Comparison of ENCODE assay signal across 24 cellular contexts in genomic region chr2:128134573-128134972, GRCh38. TPM values are rescaled to one million over a fixed set of nuclear protein-coding genes. Genes with fewer than 3 reads are reported as not detected.
A peak's percentile ranks its signal among the peaks of the same experiment; 100 is the strongest.
DNase-seq lines count a peak whose midpoint lies in the region; ATAC-seq and TF ChIP-seq lines count a peak whose summit lies in the region.
"Had no signal": no experiment of that assay in that cellular context is flagged by ENCODE, and none has a peak within 500 bp of the region (broad histone marks: within the 10 kb centered on the region; RNA-seq: fewer than 3 reads in every experiment).

No MANE protein-coding gene starts in this region.

- ATAC-seq in activated CD8-positive, alpha-beta T cell treated with anti-CD3 and anti-CD28 coated beads for 36 hours: peak; percentile 30
- ATAC-seq in activated CD8-positive, alpha-beta T cell treated with anti-CD3 and anti-CD28 coated beads, Interleukin-2, amount 10 ng/mL, durations not matched to agents 7 days and 5 days: no peak
- ATAC-seq in IMR-90 (ENCODE audit: low read depth) (no peak), HG03095 (IDR thresholded peaks at IDR 0.05; ENCODE audit: unreplicated experiment) (no peak)
- ATAC-seq: HCT116, Right ventricle myocardium inferior had no signal

- no peak overlapping the region for H3K14ac ChIP-seq in IMR-90 (replicated peaks; ENCODE audit: low read depth, low read length)

- H3K36me3 ChIP-seq in IMR-90 (ENCODE audit: control insufficient read depth, insufficient read depth, low read length): peaks cover 37% of the 10 kb centered on the region
- peaks cover 89% of the 10 kb centered on the region for H3K36me3 ChIP-seq in endodermal cell (ENCODE audit: control insufficient read depth, insufficient read depth, low read length)

- H2BK120ac ChIP-seq in IMR-90 (ENCODE audit: low read depth, low read length): no peak overlapping the region

- POLR2A ChIA-PET in activated CD8-positive, alpha-beta T cell treated with anti-CD3 and anti-CD28 coated beads for 36 hours (lab: Charles Lee): no interaction called here
- POLR2A ChIA-PET in activated CD8-positive, alpha-beta T cell treated with anti-CD3 and anti-CD28 coated beads, Interleukin-2, amount 10 ng/mL, durations not matched to agents 7 days and 5 days (lab: Charles Lee): no interaction called here
- POLR2A ChIA-PET in IMR-90 (lab: Charles Lee; ENCODE audit: unreplicated experiment): no interaction called here

- no peak overlapping the region for H2AFZ ChIP-seq in IMR-90 (replicated peaks; ENCODE audit: low read length, poor library complexity)
- H2AFZ ChIP-seq: PC-9 had no signal

- WGBS in IMR-90 (ENCODE audit: extremely low coverage in 2 of 2, insufficient read length in 1 of 2), 2 experiments: no CpG with 5 or more reads among the region's 5 CpGs
- WGBS in endodermal cell (ENCODE audit: insufficient coverage in 1 of 2, insufficient read length in 1 of 2), 2 experiments: 97 to 98% methylated on average over 5 of the region's 5 CpGs

- H3K27me3 ChIP-seq in IMR-90 (ENCODE audit: control insufficient read depth, insufficient read depth, low read length): no peaks in the 10 kb centered on the region
- no peaks in the 10 kb centered on the region for H3K27me3 ChIP-seq in endodermal cell (ENCODE audit: control insufficient read depth, insufficient read depth, low read length, poor library complexity, severe bottlenecking)
- H3K27me3 ChIP-seq: BE2C had no signal

- no peak overlapping the region for H3K18ac ChIP-seq in IMR-90 (ENCODE audit: low read depth, low read length)

- H3K4me3 Mint-ChIP-seq in activated CD8-positive, alpha-beta T cell treated with anti-CD3 and anti-CD28 coated beads for 36 hours: no peak overlapping the region
- no peak overlapping the region for H3K4me3 Mint-ChIP-seq in activated CD8-positive, alpha-beta T cell treated with anti-CD3 and anti-CD28 coated beads, Interleukin-2, amount 10 ng/mL, durations not matched to agents 7 days and 5 days
- H3K4me3 Mint-ChIP-seq in endodermal cell: no peak overlapping the region
- H3K4me3 Mint-ChIP-seq: CD8-positive, alpha-beta memory T cell had no signal

- H3K27ac ChIP-seq in IMR-90 (ENCODE audit: insufficient read depth, low read length): no peak overlapping the region
- no peak overlapping the region for H3K27ac ChIP-seq in endodermal cell (ENCODE audit: low read depth, low read length)
- H3K27ac ChIP-seq: HL-60, PC-9 had no signal

- no peak overlapping the region for H3K4me2 ChIP-seq in IMR-90 (ENCODE audit: low read depth, low read length)
- H3K4me2 ChIP-seq: PC-9 had no signal

- dilution Hi-C loops in IMR-90 (cut with HindIII; ENCODE audit: low sequenced_read_pairs, unreplicated experiment): no loop called here

- DNase-seq in activated CD8-positive, alpha-beta T cell treated with anti-CD3 and anti-CD28 coated beads for 36 hours: no peak
- no peak for DNase-seq in activated CD8-positive, alpha-beta T cell treated with anti-CD3 and anti-CD28 coated beads, Interleukin-2, amount 10 ng/mL, durations not matched to agents 7 days and 5 days
- DNase-seq in IMR-90 (peak; percentile 34), astrocyte of the cerebellum (ENCODE audit: low read depth) (peak; percentile 24), non-pigmented ciliary epithelial cell (ENCODE audit: low read depth) (peak; percentile 19), retina (no peak), endodermal cell (no peak)
- DNase-seq: 8988T; ACHN; BE2C; CD8-positive, alpha-beta memory T cell; DMS79 treated with DMSO at 0.1 percent for 48 hours; NCI-H1048; NCI-H1417; NCI-H1694; NCI-H2081; NCI-H2227 treated with DMSO at 0.1 percent for 48 hours; NCI-H526 treated with DMSO at 0.1 percent for 48 hours; PC-9 had no signal

- no peak overlapping the region for H3K9ac ChIP-seq in IMR-90 (ENCODE audit: low read depth, low read length)
- no peak overlapping the region for H3K9ac ChIP-seq in endodermal cell (ENCODE audit: extremely low read depth, low read length, poor library complexity, severe bottlenecking)

- H4K8ac ChIP-seq in IMR-90 (ENCODE audit: low read depth in 2 of 2, low read length in 2 of 2): no peak overlapping the region

- no peak for TF ChIP-seq CTCF in activated CD8-positive, alpha-beta T cell treated with anti-CD3 and anti-CD28 coated beads for 36 hours (IDR thresholded peaks at IDR 0.05)
- TF ChIP-seq CTCF in IMR-90 (conservative IDR thresholded peaks at IDR 0.05; ENCODE audit: low read depth, low read length) (no peak), astrocyte of the cerebellum (IDR thresholded peaks at IDR 0.05; ENCODE audit: low read depth, low read length, missing control alignments) (no peak), endodermal cell (conservative IDR thresholded peaks at IDR 0.05) (no peak)

- no peak for TF ChIP-seq RAD21 in IMR-90 (IDR thresholded peaks at IDR 0.05; ENCODE audit: low read length)

- no peak overlapping the region for H2BK15ac ChIP-seq in IMR-90 (ENCODE audit: low read depth, low read length)

- H4K5ac ChIP-seq in IMR-90 (ENCODE audit: low read depth, low read length): no peak overlapping the region

- peaks cover 5 to 7% of the 10 kb centered on the region in 2 experiments; a peak in 1 of 4 replicates for H3K79me1 ChIP-seq in IMR-90 (ENCODE audit: low read depth in 1 of 2, low read length in 2 of 2)

- H3K23ac ChIP-seq in IMR-90 (ENCODE audit: low read depth, low read length): no peak overlapping the region

- H4K91ac ChIP-seq in IMR-90 (ENCODE audit: insufficient read depth, low read depth, low read length): no peak overlapping the region

- H3K4me1 Mint-ChIP-seq in activated CD8-positive, alpha-beta T cell treated with anti-CD3 and anti-CD28 coated beads for 36 hours (ENCODE audit: low read depth): peaks cover 3% of the 10 kb centered on the region
- no peaks in the 10 kb centered on the region for H3K4me1 Mint-ChIP-seq in activated CD8-positive, alpha-beta T cell treated with anti-CD3 and anti-CD28 coated beads, Interleukin-2, amount 10 ng/mL, durations not matched to agents 7 days and 5 days (ENCODE audit: low read depth)
- peaks cover 3% of the 10 kb centered on the region for H3K4me1 Mint-ChIP-seq in endodermal cell
- H3K4me1 Mint-ChIP-seq: CD14-positive monocyte; CD8-positive, alpha-beta memory T cell had no signal

- in situ Hi-C loops in IMR-90 (cut with MboI; ENCODE audit: low sequenced_read_pairs) (no loop called here), astrocyte of the cerebellum (cut with HindIII; ENCODE audit: low sequenced_read_pairs) (no loop called here)

- no peaks in the 10 kb centered on the region for H4K20me1 ChIP-seq in IMR-90 (ENCODE audit: insufficient read depth, low read length)

- BruUV-seq in IMR-90 (replicated peaks; lab: Mats Ljungman, UMichigan): no TSS peak

- no peak overlapping the region for H3K4ac ChIP-seq in IMR-90 (ENCODE audit: low read depth, low read length)

- H3K27ac Mint-ChIP-seq in activated CD8-positive, alpha-beta T cell treated with anti-CD3 and anti-CD28 coated beads for 36 hours: no peak overlapping the region
- H3K27ac Mint-ChIP-seq in activated CD8-positive, alpha-beta T cell treated with anti-CD3 and anti-CD28 coated beads, Interleukin-2, amount 10 ng/mL, durations not matched to agents 7 days and 5 days: no peak overlapping the region
- H3K27ac Mint-ChIP-seq in endodermal cell: no peak overlapping the region

- no peaks in the 10 kb centered on the region; the same call in 1 of the 2 replicates for H3K9me1 ChIP-seq in IMR-90 (ENCODE audit: insufficient read depth, low read length)

- H3K9me3 ChIP-seq in IMR-90 (ENCODE audit: control insufficient read depth, insufficient read depth, low read length) (no peaks in the 10 kb centered on the region), endodermal cell (ENCODE audit: control insufficient read depth, low read length) (no peaks in the 10 kb centered on the region)
- H3K9me3 ChIP-seq: BE2C had no signal

- H3K36me3 Mint-ChIP-seq in activated CD8-positive, alpha-beta T cell treated with anti-CD3 and anti-CD28 coated beads for 36 hours (ENCODE audit: low read depth): peaks cover 48% of the 10 kb centered on the region
- H3K36me3 Mint-ChIP-seq in activated CD8-positive, alpha-beta T cell treated with anti-CD3 and anti-CD28 coated beads, Interleukin-2, amount 10 ng/mL, durations not matched to agents 7 days and 5 days (ENCODE audit: low read depth): peaks cover 67% of the 10 kb centered on the region
- peaks cover 80% of the 10 kb centered on the region for H3K36me3 Mint-ChIP-seq in endodermal cell (ENCODE audit: low read depth)

- H2BK20ac ChIP-seq in IMR-90 (ENCODE audit: low read depth, low read length): no peak overlapping the region

- no peaks in the 10 kb centered on the region for H3K27me3 Mint-ChIP-seq in activated CD8-positive, alpha-beta T cell treated with anti-CD3 and anti-CD28 coated beads for 36 hours
- H3K27me3 Mint-ChIP-seq in activated CD8-positive, alpha-beta T cell treated with anti-CD3 and anti-CD28 coated beads, Interleukin-2, amount 10 ng/mL, durations not matched to agents 7 days and 5 days (ENCODE audit: low read depth): no peaks in the 10 kb centered on the region
- H3K27me3 Mint-ChIP-seq in endodermal cell (ENCODE audit: insufficient read depth): no peaks in the 10 kb centered on the region
- H3K27me3 Mint-ChIP-seq: CD8-positive, alpha-beta memory T cell had no signal

- CTCF ChIA-PET in activated CD8-positive, alpha-beta T cell treated with anti-CD3 and anti-CD28 coated beads for 36 hours (lab: Charles Lee): interaction anchor here (1.1 kb wide), 1 partner anchor 9 kb away, joined by 3 read pairs; no protein-coding TSS in a partner anchor
- CTCF ChIA-PET in activated CD8-positive, alpha-beta T cell treated with anti-CD3 and anti-CD28 coated beads, Interleukin-2, amount 10 ng/mL, durations not matched to agents 7 days and 5 days (lab: Charles Lee): interaction anchor here (1.2 to 1.3 kb wide), 2 partner anchors 71 to 106 kb away, joined by 3 to 5 read pairs; no protein-coding TSS in a partner anchor
- CTCF ChIA-PET in IMR-90 (lab: Yijun Ruan, JAX): interaction anchor here (0.6 kb wide), 1 partner anchor 700 kb away, joined by 3 read pairs; no protein-coding TSS in a partner anchor

- H3K4me3 ChIP-seq in IMR-90 (ENCODE audit: insufficient read depth, low read depth, low read length): no peak overlapping the region
- no peak overlapping the region for H3K4me3 ChIP-seq in astrocyte of the cerebellum (ENCODE audit: low read depth, low read length)
- H3K4me3 ChIP-seq in endodermal cell (ENCODE audit: low read length): no peak overlapping the region
- H3K4me3 ChIP-seq: PC-9 had no signal

- no peak overlapping the region for H2BK5ac ChIP-seq in IMR-90 (ENCODE audit: low read depth, low read length, poor library complexity, severe bottlenecking)

- no peak for TF ChIP-seq POLR2A in IMR-90 (IDR thresholded peaks at IDR 0.05; ENCODE audit: low read depth, low read length)

- no peaks in the 10 kb centered on the region for H3K9me3 Mint-ChIP-seq in activated CD8-positive, alpha-beta T cell treated with anti-CD3 and anti-CD28 coated beads for 36 hours
- H3K9me3 Mint-ChIP-seq in activated CD8-positive, alpha-beta T cell treated with anti-CD3 and anti-CD28 coated beads, Interleukin-2, amount 10 ng/mL, durations not matched to agents 7 days and 5 days (ENCODE audit: insufficient read depth): no peaks in the 10 kb centered on the region
- peaks cover 2% of the 10 kb centered on the region for H3K9me3 Mint-ChIP-seq in endodermal cell
- H3K9me3 Mint-ChIP-seq: CD14-positive monocyte; CD8-positive, alpha-beta memory T cell had no signal

- H2AK5ac ChIP-seq in IMR-90 (ENCODE audit: low read depth, low read length): no peak overlapping the region

- no peak overlapping the region for H3K56ac ChIP-seq in IMR-90 (ENCODE audit: extremely low read depth, insufficient read depth, low read length)

- H3K4me1 ChIP-seq in IMR-90 (ENCODE audit: control insufficient read depth, insufficient read depth, low read length): no peaks in the 10 kb centered on the region
- H3K4me1 ChIP-seq in endodermal cell (ENCODE audit: control insufficient read depth, insufficient read depth, low read length): no peaks in the 10 kb centered on the region
- H3K4me1 ChIP-seq: BE2C had no signal

- intact Hi-C loops in activated CD8-positive, alpha-beta T cell treated with anti-CD3 and anti-CD28 coated beads for 36 hours (cut with micrococcal nuclease): no loop called here
- intact Hi-C loops in IMR-90 (cut with micrococcal nuclease): no loop called here

- no peak overlapping the region for H2AK9ac ChIP-seq in IMR-90 (replicated peaks; ENCODE audit: low read depth, low read length, poor library complexity)

RNA-seq across cellular contexts. Expression of gene UGGT1, which starts 43.6 kb away (rescaled TPM):
- 10 to 100 TPM; 47.7 to 51.6 TPM for total RNA-seq in activated CD8-positive, alpha-beta T cell treated with anti-CD3 and anti-CD28 coated beads for 36 hours
- total RNA-seq in activated CD8-positive, alpha-beta T cell treated with anti-CD3 and anti-CD28 coated beads, Interleukin-2, amount 10 ng/mL, durations not matched to agents 7 days and 5 days: 10 to 100 TPM; 60.3 to 63.7 TPM
- total RNA-seq in IMR-90 (2012; rRNA removed): 71.3 and 100.0 TPM in 2 replicates
- polyA plus RNA-seq in IMR-90 (2012; rRNA removed): 23.0 and 26.1 TPM in 2 replicates
- polyA plus RNA-seq in IMR-90 (2012; cell fraction: cytosol; rRNA removed): 11.1 and 11.6 TPM in 2 replicates
- 8.5 and 16.4 TPM in 2 replicates for polyA plus RNA-seq in IMR-90 (2012; cell fraction: nucleus; rRNA removed; ENCODE audit: low replicate concordance)
- total RNA-seq in endodermal cell: 10 to 100 TPM; 66.9 to 78.6 TPM
- polyA plus RNA-seq in endodermal cell (2013, experiment 1 of 2): 31.7 TPM
- 33.5 TPM for polyA plus RNA-seq in endodermal cell (2013, experiment 2 of 2)

Comparison
In these comparisons a context has a peak if more than half of its experiments do, and no peak if none do; other contexts are left out.
1. DNase-seq: peak in IMR-90 (single experiment), astrocyte of the cerebellum (single experiment) and non-pigmented ciliary epithelial cell (single experiment); none in activated CD8-positive, alpha-beta T cell treated with anti-CD3 and anti-CD28 coated beads for 36 hours (single experiment), activated CD8-positive, alpha-beta T cell treated with anti-CD3 and anti-CD28 coated beads, Interleukin-2, amount 10 ng/mL, durations not matched to agents 7 days and 5 days (single experiment), retina (single experiment) and endodermal cell (single experiment).